8 cellular contexts compared by ENCODE assay signal in genomic region chr6:27312950-27313271, GRCh38. TPM values are rescaled to one million over a fixed set of nuclear protein-coding genes. Genes with fewer than 3 reads are reported as not detected.
DNase-seq lines count a peak whose midpoint lies in the region; ATAC-seq, FAIRE-seq and TF ChIP-seq lines count a peak whose summit lies in the region.

No MANE protein-coding gene starts in this region.

- H4K20me1 ChIP-seq in osteoblast (ENCODE audit: insufficient read depth, low read length), result no peaks in the 10 kb centered on the region

- peak overlapping the region; percentile 93 for H3K4me2 ChIP-seq in osteoblast (ENCODE audit: insufficient read depth, low read length)

- H3K36me3 ChIP-seq in HUES48 (ENCODE audit: control insufficient read depth, insufficient read depth, low read length), result no peaks in the 10 kb centered on the region
- H3K36me3 ChIP-seq in osteoblast (ENCODE audit: insufficient read depth, low read length), result no peaks in the 10 kb centered on the region

- TF ChIP-seq CTCF in choroid plexus epithelial cell (conservative IDR thresholded peaks at IDR 0.05; ENCODE audit: low read depth, low read length), result no peak
- no peak for TF ChIP-seq CTCF in osteoblast (IDR thresholded peaks at IDR 0.05; ENCODE audit: extremely low read depth, low read depth, low read length)

- H3K4me1 ChIP-seq in HUES48 (ENCODE audit: control insufficient read depth, insufficient read depth, low read length) (no peaks in the 10 kb centered on the region), osteoblast (ENCODE audit: insufficient read depth, low read length) (peaks cover 4% of the 10 kb centered on the region)

- TF ChIP-seq POLR2A in H54 (IDR thresholded peaks at IDR 0.05; ENCODE audit: low read depth, low read length), result no peak

- H3K4me3 ChIP-seq in HUES48 (ENCODE audit: low read depth, low read length) (peak overlapping the region; percentile 80), choroid plexus epithelial cell (ENCODE audit: low read depth, low read length) (peak overlapping the region; percentile 60), osteoblast (ENCODE audit: insufficient read depth, low read length) (peak overlapping the region; percentile 75)

- peaks cover 43% of the 10 kb centered on the region for H3K27me3 ChIP-seq in HUES48 (ENCODE audit: control insufficient read depth, insufficient read depth, low read length)
- peaks cover 26% of the 10 kb centered on the region for H3K27me3 ChIP-seq in osteoblast (ENCODE audit: insufficient read depth, low read length)

- no peak overlapping the region for H3K27ac ChIP-seq in HUES48 (ENCODE audit: low read depth, low read length)
- no peak overlapping the region for H3K27ac ChIP-seq in osteoblast (ENCODE audit: low read depth, low read length)

- DNase-seq in choroid plexus epithelial cell (ENCODE audit: low read depth) (no peak), osteoblast (ENCODE audit: insufficient read length, low spot score, missing footprints) (no peak), H54 (ENCODE audit: insufficient read length, low spot score) (no peak)
- DNase-seq in stimulated activated CD4-positive, alpha-beta T cell treated with anti-CD3 and anti-CD28 coated beads, Interleukin-4, amount 100 ng/mL, for 4 hours, result no peak

- H3K79me2 ChIP-seq in osteoblast (ENCODE audit: insufficient read depth, low read length), result no peaks in the 10 kb centered on the region

- no peak overlapping the region for H3K9ac ChIP-seq in HUES48 (ENCODE audit: low read depth, low read length)

- no peak for FAIRE-seq in H54 (lab: Jason Lieb, UNC)

- peak overlapping the region; percentile 88 for H2AFZ ChIP-seq in osteoblast (ENCODE audit: low read length)

- H3K9me3 ChIP-seq in HUES48 (ENCODE audit: control insufficient read depth, insufficient read depth, low read length) (no peaks in the 10 kb centered on the region; the same call in 1 of the 2 replicates), osteoblast (ENCODE audit: low read depth, low read length) (no peaks in the 10 kb centered on the region)

- ATAC-seq in GM18511 (IDR thresholded peaks at IDR 0.05; ENCODE audit: unreplicated experiment), result peak; percentile 41
- no peak for ATAC-seq in HG03571 (IDR thresholded peaks at IDR 0.05; ENCODE audit: unreplicated experiment)
- no peak for ATAC-seq in GM18870 (IDR thresholded peaks at IDR 0.05; ENCODE audit: unreplicated experiment)

RNA-seq across cellular contexts. Expression of gene POM121L2, which starts 0.8 kb away (rescaled TPM):
- total RNA-seq in osteoblast, result under 0.01 TPM in 1 of 2 replicates, not detected in the other
